ENCODE assay signal across 1 cellular context in genomic region chr4:153346031-153346430, GRCh38.
TF ChIP-seq lines count a peak whose summit lies in the region.

No MANE protein-coding gene starts in this region.

TF ChIP-seq in WTC11, 78 proteins besides CTCF, POLR2A, EP300 and RAD21 (continued from another document):
- TF ChIP-seq HMGXB4 (CRISPR knock-in tag; IDR thresholded peaks at IDR 0.05) (no peak), JUN (CRISPR knock-in tag; IDR thresholded peaks at IDR 0.05) (no peak), CBFB (CRISPR knock-in tag; IDR thresholded peaks at IDR 0.05; ENCODE audit: low read depth) (no peak), ATF1 (CRISPR knock-in tag; IDR thresholded peaks at IDR 0.05) (no peak), KAT7 (CRISPR knock-in tag; IDR thresholded peaks at IDR 0.05; ENCODE audit: borderline replicate concordance) (no peak), NFATC4 (CRISPR knock-in tag; IDR thresholded peaks at IDR 0.05) (no peak), AR (CRISPR knock-in tag; IDR thresholded peaks at IDR 0.05) (no peak), ZNF138 (CRISPR knock-in tag; conservative IDR thresholded peaks at IDR 0.05) (no peak)
